ENCODE assay signal across 8 cellular contexts in the genomic region with DNA sequence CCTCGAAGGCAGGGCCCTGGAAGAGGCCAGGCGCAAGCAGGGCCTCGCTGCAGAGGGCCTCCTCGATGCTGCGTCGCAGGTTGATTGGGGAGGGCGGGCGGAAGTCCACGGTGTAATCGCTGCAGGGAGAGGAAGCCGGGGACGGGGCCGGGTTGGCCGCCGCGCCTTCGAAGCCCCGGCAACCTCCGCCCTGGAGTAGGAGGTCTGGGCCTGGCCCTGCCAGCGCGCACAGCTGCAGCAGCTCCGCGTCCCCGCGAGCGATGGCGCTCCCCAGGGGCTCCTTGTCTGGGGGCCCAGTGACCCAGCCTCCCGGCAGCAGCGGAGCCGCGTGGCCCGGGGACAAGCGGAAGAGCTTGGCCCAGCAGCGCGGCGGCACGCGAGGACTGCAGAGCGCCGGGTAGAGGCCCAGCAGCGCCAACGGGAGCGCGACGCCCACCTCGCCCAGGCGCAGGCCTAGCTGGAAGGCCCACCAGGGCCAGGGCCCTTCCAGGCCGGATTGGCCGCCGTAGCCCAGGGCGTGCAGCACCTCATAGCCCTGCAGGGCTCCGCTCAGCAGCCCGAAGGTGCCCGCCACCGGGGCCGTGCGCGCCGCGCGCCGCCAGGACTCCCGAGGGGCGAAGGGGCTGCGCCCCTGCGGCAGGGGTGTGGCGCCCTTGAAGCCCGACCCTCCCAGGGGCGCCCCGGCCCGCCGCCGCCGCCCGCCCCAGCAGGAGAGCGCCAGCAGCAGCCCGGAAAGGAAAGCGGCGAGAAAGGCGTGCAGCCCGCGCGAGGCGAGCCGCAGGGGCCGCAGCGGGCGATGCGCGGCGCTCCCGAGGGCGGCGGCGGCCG. TPM values are rescaled to one million over a fixed set of nuclear protein-coding genes. Genes with fewer than 3 reads are reported as not detected.
DNase-seq lines count a peak whose midpoint lies in the region; ATAC-seq and TF ChIP-seq lines count a peak whose summit lies in the region.

No MANE protein-coding gene starts in this region.

- peak; percentile 68 for DNase-seq in activated CD4-positive, alpha-beta T cell treated with anti-CD3 and anti-CD28 coated beads, Interleukin-2, amount 10 ng/mL, durations not matched to agents 24 days and 14 days
- DNase-seq in activated CD4-positive, alpha-beta T cell treated with anti-CD3 and anti-CD28 coated beads, Interleukin-2, amount 50 U/mL, for 4 hours = no peak
- peak; percentile 39 for DNase-seq in activated naive CD4-positive, alpha-beta T cell treated with anti-CD3 and anti-CD28 coated beads, Interleukin-2, amount 10 ng/mL, durations not matched to agents 7 days and 5 days
- peak; percentile 60 for DNase-seq in iPS-NIHi11 (ENCODE audit: low spot score)
- DNase-seq in suprapubic skin (ENCODE audit: low spot score in 2 of 2) = no peak
- DNase-seq in NCI-H128 (lab: John Stamatoyannopoulos, UW; ENCODE audit: unreplicated experiment) = no peak
- DNase-seq in midbrain (lab: John Stamatoyannopoulos, UW) = no peak

- ATAC-seq in GM18867 (IDR thresholded peaks at IDR 0.05; ENCODE audit: unreplicated experiment) = no peak

- H3K9me3 Mint-ChIP-seq in activated CD4-positive, alpha-beta T cell treated with anti-CD3 and anti-CD28 coated beads, Interleukin-2, amount 10 ng/mL, durations not matched to agents 24 days and 14 days = no peaks in the 10 kb centered on the region
- no peaks in the 10 kb centered on the region for H3K9me3 Mint-ChIP-seq in activated naive CD4-positive, alpha-beta T cell treated with anti-CD3 and anti-CD28 coated beads, Interleukin-2, amount 10 ng/mL, durations not matched to agents 7 days and 5 days

- no peak for TF ChIP-seq CTCF in suprapubic skin (IDR thresholded peaks at IDR 0.05)

- H3K4me3 Mint-ChIP-seq in activated CD4-positive, alpha-beta T cell treated with anti-CD3 and anti-CD28 coated beads, Interleukin-2, amount 10 ng/mL, durations not matched to agents 24 days and 14 days = no peak overlapping the region
- H3K4me3 Mint-ChIP-seq in activated naive CD4-positive, alpha-beta T cell treated with anti-CD3 and anti-CD28 coated beads, Interleukin-2, amount 10 ng/mL, durations not matched to agents 7 days and 5 days = no peak overlapping the region

- H3K27me3 Mint-ChIP-seq in activated CD4-positive, alpha-beta T cell treated with anti-CD3 and anti-CD28 coated beads, Interleukin-2, amount 10 ng/mL, durations not matched to agents 24 days and 14 days = peaks cover 64% of the 10 kb centered on the region
- H3K27me3 Mint-ChIP-seq in activated naive CD4-positive, alpha-beta T cell treated with anti-CD3 and anti-CD28 coated beads, Interleukin-2, amount 10 ng/mL, durations not matched to agents 7 days and 5 days = peaks cover 82% of the 10 kb centered on the region

- CTCF ChIA-PET in activated naive CD4-positive, alpha-beta T cell treated with anti-CD3 and anti-CD28 coated beads, Interleukin-2, amount 10 ng/mL, durations not matched to agents 7 days and 5 days (lab: Charles Lee) = interaction anchor here (0.7 to 5.6 kb wide), 5 partner anchors 9 to 43 kb away, joined by 3 to 183 read pairs (median 4); no protein-coding TSS in a partner anchor

- peaks cover 39% of the 10 kb centered on the region for H3K27me3 ChIP-seq in suprapubic skin

- 60% methylated on average over 13 of the region's 96 CpGs for WGBS in suprapubic skin

- intact Hi-C loops in activated CD4-positive, alpha-beta T cell treated with anti-CD3 and anti-CD28 coated beads, Interleukin-2, amount 10 ng/mL, durations not matched to agents 24 days and 14 days (cut with micrococcal nuclease) = no loop called here

- H3K36me3 Mint-ChIP-seq in activated CD4-positive, alpha-beta T cell treated with anti-CD3 and anti-CD28 coated beads, Interleukin-2, amount 10 ng/mL, durations not matched to agents 24 days and 14 days (ENCODE audit: low read depth) = no peaks in the 10 kb centered on the region
- H3K36me3 Mint-ChIP-seq in activated naive CD4-positive, alpha-beta T cell treated with anti-CD3 and anti-CD28 coated beads, Interleukin-2, amount 10 ng/mL, durations not matched to agents 7 days and 5 days = no peaks in the 10 kb centered on the region

- H3K9me3 ChIP-seq in suprapubic skin = no peaks in the 10 kb centered on the region

- H3K4me1 ChIP-seq in suprapubic skin = peaks cover 18% of the 10 kb centered on the region

- H3K27ac ChIP-seq in suprapubic skin = no peak overlapping the region

- no peaks in the 10 kb centered on the region for H3K36me3 ChIP-seq in suprapubic skin

- peak overlapping the region; percentile 29 for H3K4me3 ChIP-seq in suprapubic skin

- H3K4me1 Mint-ChIP-seq in activated CD4-positive, alpha-beta T cell treated with anti-CD3 and anti-CD28 coated beads, Interleukin-2, amount 10 ng/mL, durations not matched to agents 24 days and 14 days = peaks cover 6% of the 10 kb centered on the region
- H3K4me1 Mint-ChIP-seq in activated naive CD4-positive, alpha-beta T cell treated with anti-CD3 and anti-CD28 coated beads, Interleukin-2, amount 10 ng/mL, durations not matched to agents 7 days and 5 days = peaks cover 9% of the 10 kb centered on the region

- no peak for TF ChIP-seq POLR2A in suprapubic skin (IDR thresholded peaks at IDR 0.05)

- no peak for TF ChIP-seq EP300 in suprapubic skin (IDR thresholded peaks at IDR 0.05)

- no peak overlapping the region for H3K27ac Mint-ChIP-seq in activated CD4-positive, alpha-beta T cell treated with anti-CD3 and anti-CD28 coated beads, Interleukin-2, amount 10 ng/mL, durations not matched to agents 24 days and 14 days
- H3K27ac Mint-ChIP-seq in activated naive CD4-positive, alpha-beta T cell treated with anti-CD3 and anti-CD28 coated beads, Interleukin-2, amount 10 ng/mL, durations not matched to agents 7 days and 5 days = no peak overlapping the region

RNA-seq across cellular contexts. Expression of gene RBM28, which starts 7.8 kb away (rescaled TPM):
- 76.7 and 85.8 TPM in 2 replicates for total RNA-seq in activated CD4-positive, alpha-beta T cell treated with anti-CD3 and anti-CD28 coated beads, Interleukin-2, amount 10 ng/mL, durations not matched to agents 24 days and 14 days
- 10 to 100 TPM; 16.9 to 34.9 (median 25.6) TPM for total RNA-seq in suprapubic skin

RNA-seq across cellular contexts. Expression of gene PRRT4, which starts 10.0 kb away (rescaled TPM):
- 0.14 TPM in 2 replicates for total RNA-seq in activated CD4-positive, alpha-beta T cell treated with anti-CD3 and anti-CD28 coated beads, Interleukin-2, amount 10 ng/mL, durations not matched to agents 24 days and 14 days
- 10 to 100 TPM in 1 of 4 donors, 1 to 10 TPM in 3; 1.4 to 13.0 (median 6.4) TPM for total RNA-seq in suprapubic skin

RNA-seq across cellular contexts. Expression of gene IMPDH1, which starts 58.3 kb away (rescaled TPM):
- 102 and 105 TPM in 2 replicates for total RNA-seq in activated CD4-positive, alpha-beta T cell treated with anti-CD3 and anti-CD28 coated beads, Interleukin-2, amount 10 ng/mL, durations not matched to agents 24 days and 14 days
- total RNA-seq in suprapubic skin = 10 to 100 TPM; 43.1 to 68.5 (median 47.4) TPM

Comparison
In these comparisons a context has a peak if more than half of its experiments do, and no peak if none do; other contexts are left out.
1. DNase-seq: peak in activated CD4-positive, alpha-beta T cell treated with anti-CD3 and anti-CD28 coated beads, Interleukin-2, amount 10 ng/mL, durations not matched to agents 24 days and 14 days (single experiment), activated naive CD4-positive, alpha-beta T cell treated with anti-CD3 and anti-CD28 coated beads, Interleukin-2, amount 10 ng/mL, durations not matched to agents 7 days and 5 days (single experiment) and iPS-NIHi11 (single experiment); none in activated CD4-positive, alpha-beta T cell treated with anti-CD3 and anti-CD28 coated beads, Interleukin-2, amount 50 U/mL, for 4 hours (0 of 2), suprapubic skin (0 of 2), NCI-H128 (single experiment) and midbrain (single experiment).